ENCODE assay signal across 10 cellular contexts in the genomic region with DNA sequence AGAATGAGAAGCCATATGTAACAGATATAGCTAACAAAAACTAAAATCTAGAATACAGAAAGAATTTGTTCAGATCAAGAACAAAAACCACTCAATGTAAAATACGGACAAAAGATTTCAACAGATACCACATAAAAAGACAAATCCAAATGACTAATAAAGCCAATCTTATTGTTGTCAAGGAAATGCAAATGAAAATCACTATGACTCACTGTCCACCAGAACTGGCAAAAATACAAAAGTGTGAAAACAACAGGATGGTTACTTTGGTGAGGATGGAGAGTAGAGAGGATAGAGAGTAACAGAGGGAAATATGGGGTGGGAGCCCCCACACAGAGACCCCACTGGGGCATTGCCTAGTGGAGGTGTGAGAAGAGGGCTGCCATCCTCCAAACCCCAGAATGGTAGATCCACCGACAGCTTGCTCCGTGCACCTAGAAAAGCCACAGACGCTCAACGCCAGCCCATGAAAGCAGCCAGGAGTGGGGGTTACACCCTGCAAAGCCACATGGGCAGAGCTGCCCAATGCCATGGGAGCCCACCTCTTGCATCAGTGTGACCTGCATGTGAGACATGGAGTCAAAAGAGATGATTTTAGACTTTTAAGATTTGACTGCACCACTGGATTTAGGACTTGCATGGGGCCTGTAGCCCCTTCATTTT. TPM values are rescaled to one million over a fixed set of nuclear protein-coding genes. Genes with fewer than 3 reads are reported as not detected.
DNase-seq lines count a peak whose midpoint lies in the region; ATAC-seq and TF ChIP-seq lines count a peak whose summit lies in the region.
"Had no signal": no experiment of that assay in that cellular context is flagged by ENCODE, and none has a peak within 500 bp of the region (broad histone marks: within the 10 kb centered on the region; RNA-seq: fewer than 3 reads in every experiment).

No MANE protein-coding gene starts in this region.

- H3K4me1 Mint-ChIP-seq in activated T-helper 17 cell treated with anti-CD3 and anti-CD28 coated beads, Interleukin-2, amount 50 U/mL, for 72 hours: peaks cover 15% of the 10 kb centered on the region
- peaks cover 0 to 18% (median 11%) of the 10 kb centered on the region in 4 donors for H3K4me1 Mint-ChIP-seq in CD4-positive, alpha-beta memory T cell

- DNase-seq in Daoy (ENCODE audit: low read depth) (peak; percentile 62), HCT116 (ENCODE audit: low read depth, low spot score) (peak; percentile 63), kidney glomerular epithelial cell (lab: John Stamatoyannopoulos, UW) (peak; percentile 35), ascending aorta (ENCODE audit: low spot score in 2 of 2) (no peak)
- DNase-seq in CD4-positive, alpha-beta memory T cell: no peak
- DNase-seq: activated effector memory CD4-positive, alpha-beta T cell treated with anti-CD3 and anti-CD28 coated beads, Interleukin-2, amount 50 U/mL, for 16 hours; GOT3 had no signal

- H3K27ac ChIP-seq in HCT116 (ENCODE audit: low read depth, low read length) (peak overlapping the region; percentile 7; the same call in 1 of the 2 replicates), ascending aorta (no peak overlapping the region)
- H3K27ac ChIP-seq in CD4-positive, alpha-beta memory T cell (ENCODE audit: low read depth, low read length): no peak overlapping the region

- H3K9me3 ChIP-seq in HCT116 (ENCODE audit: control insufficient read depth in 1 of 2, insufficient read depth in 1 of 2, low read depth in 1 of 2, low read length in 2 of 2) (no peaks in the 10 kb centered on the region), ascending aorta (no peaks in the 10 kb centered on the region)
- H3K9me3 ChIP-seq in CD4-positive, alpha-beta memory T cell (ENCODE audit: control insufficient read depth in 1 of 2, low read length in 2 of 2): no peaks in the 10 kb centered on the region

- H3K79me2 ChIP-seq in HCT116 (ENCODE audit: insufficient read depth, low read length): no peaks in the 10 kb centered on the region

- peak overlapping the region; percentile 48 for H3K4me2 ChIP-seq in HCT116 (ENCODE audit: low read length)

- H3K36me3 ChIP-seq in HCT116 (ENCODE audit: control insufficient read depth in 1 of 2, insufficient read depth in 2 of 2, low read length in 2 of 2): no peaks in the 10 kb centered on the region
- H3K36me3 ChIP-seq in CD4-positive, alpha-beta memory T cell (ENCODE audit: insufficient read depth, low read length): no peaks in the 10 kb centered on the region
- no peaks in the 10 kb centered on the region for H3K36me3 ChIP-seq in ascending aorta

- H3K4me1 ChIP-seq in HCT116 (ENCODE audit: control insufficient read depth in 1 of 2, insufficient read depth in 2 of 2, low read length in 2 of 2) (peaks cover 46 to 72% of the 10 kb centered on the region in 2 experiments), ascending aorta (no peaks in the 10 kb centered on the region)
- peaks cover 34% of the 10 kb centered on the region for H3K4me1 ChIP-seq in CD4-positive, alpha-beta memory T cell (ENCODE audit: insufficient read depth, low read length)

- TF ChIP-seq CTCF in HCT116 (IDR thresholded peaks at IDR 0.05 in 2 of 3, conservative IDR thresholded peaks at IDR 0.05 in 1 of 3; ENCODE audit: borderline replicate concordance in 1 of 3, insufficient read depth in 1 of 3, low read depth in 2 of 3, low read length in 2 of 3) (no peak), ascending aorta (IDR thresholded peaks at IDR 0.05) (no peak)

- H3K9me3 Mint-ChIP-seq in activated T-helper 17 cell treated with anti-CD3 and anti-CD28 coated beads, Interleukin-2, amount 50 U/mL, for 72 hours: no peaks in the 10 kb centered on the region
- H3K9me3 Mint-ChIP-seq in CD4-positive, alpha-beta memory T cell: no peaks in the 10 kb centered on the region

- H3K9me2 ChIP-seq in HCT116 (ENCODE audit: insufficient read depth): no peaks in the 10 kb centered on the region

- TF ChIP-seq RAD21 in HCT116 (IDR thresholded peaks at IDR 0.05; ENCODE audit: low read depth): no peak

- peak overlapping the region; percentile 65 for H3K27ac Mint-ChIP-seq in activated T-helper 17 cell treated with anti-CD3 and anti-CD28 coated beads, Interleukin-2, amount 50 U/mL, for 72 hours
- peak overlapping the region in 1 of 7 donors; percentile 23 for H3K27ac Mint-ChIP-seq in CD4-positive, alpha-beta memory T cell

- no TSS peak for BruUV-seq in HCT116 (replicated peaks; lab: Mats Ljungman, UMichigan)

- TF ChIP-seq POLR2A in HCT116 (IDR thresholded peaks at IDR 0.05; ENCODE audit: borderline replicate concordance, extremely low read depth, insufficient read depth, insufficient read length): no peak

- intact Hi-C loops in HCT116 (cut with micrococcal nuclease) (loop anchor here (2.0 kb wide), 1 partner anchor 15 kb away; the partner anchor contains the start of gene RHOBTB3), ascending aorta (cut with DNase I) (no loop called here)
- intact Hi-C loops in CD4-positive, alpha-beta memory T cell (cut with micrococcal nuclease): no loop called here

- no peak overlapping the region for H3K9ac ChIP-seq in HCT116 (ENCODE audit: low read length)

- peak overlapping the region; percentile 10 for H3K4me3 Mint-ChIP-seq in activated T-helper 17 cell treated with anti-CD3 and anti-CD28 coated beads, Interleukin-2, amount 50 U/mL, for 72 hours
- no peak overlapping the region for H3K4me3 Mint-ChIP-seq in CD4-positive, alpha-beta memory T cell

- CTCF ChIA-PET in HCT116 (lab: Charles Lee): no interaction called here
- CTCF ChIA-PET in CD4-positive, alpha-beta memory T cell (lab: Charles Lee; ENCODE audit: partially characterized antibody): no interaction called here

- no peaks in the 10 kb centered on the region for H3K27me3 Mint-ChIP-seq in activated T-helper 17 cell treated with anti-CD3 and anti-CD28 coated beads, Interleukin-2, amount 50 U/mL, for 72 hours
- peaks cover 0 to 2% of the 10 kb centered on the region in 2 donors for H3K27me3 Mint-ChIP-seq in CD4-positive, alpha-beta memory T cell

- H3K27me3 ChIP-seq in HCT116 (ENCODE audit: insufficient read depth, low read length): no peaks in the 10 kb centered on the region
- H3K27me3 ChIP-seq in CD4-positive, alpha-beta memory T cell (ENCODE audit: insufficient read depth, low read length): no peaks in the 10 kb centered on the region
- H3K27me3 ChIP-seq in ascending aorta: no peaks in the 10 kb centered on the region

- ATAC-seq in HCT116: no peak
- ATAC-seq in activated T-helper 17 cell treated with anti-CD3 and anti-CD28 coated beads, Interleukin-2, amount 50 U/mL, for 72 hours (replicated peaks): peak; percentile 60
- ATAC-seq in GM19463 (IDR thresholded peaks at IDR 0.05; ENCODE audit: unreplicated experiment): no peak
- ATAC-seq in GM18909 (IDR thresholded peaks at IDR 0.05; ENCODE audit: poor library complexity, unreplicated experiment): no peak

- POLR2A ChIA-PET in HCT116 (lab: Charles Lee): no interaction called here
- POLR2A ChIA-PET in CD4-positive, alpha-beta memory T cell (lab: Charles Lee; ENCODE audit: partially characterized antibody): no interaction called here

- RAD21 ChIA-PET in HCT116 (lab: Charles Lee; ENCODE audit: low non-redundant PET in 1 of 2, low total read pairs in 2 of 2, uncharacterized antibody in 2 of 2, unreplicated experiment in 2 of 2): no interaction called here

- no peaks in the 10 kb centered on the region for H3K36me3 Mint-ChIP-seq in activated T-helper 17 cell treated with anti-CD3 and anti-CD28 coated beads, Interleukin-2, amount 50 U/mL, for 72 hours (ENCODE audit: low read depth)
- no peaks in the 10 kb centered on the region for H3K36me3 Mint-ChIP-seq in CD4-positive, alpha-beta memory T cell

- no peak overlapping the region for H2AFZ ChIP-seq in HCT116 (ENCODE audit: low read depth, low read length, poor library complexity, severe bottlenecking)

- 0 out of 4 replicates have a peak overlapping the region, but pooled peaks of 1 of the 2 experiments have one; percentile 1 for H3K4me3 ChIP-seq in HCT116 (replicated peaks in 1 of 2; ENCODE audit: low read depth in 1 of 2, low read length in 2 of 2)
- no peak overlapping the region for H3K4me3 ChIP-seq in CD4-positive, alpha-beta memory T cell (ENCODE audit: low read length in 2 of 2)
- no peak overlapping the region for H3K4me3 ChIP-seq in ascending aorta

- H4K20me1 ChIP-seq in HCT116 (ENCODE audit: insufficient read depth): no peaks in the 10 kb centered on the region

TF ChIP-seq in HCT116, 20 proteins besides CTCF, POLR2A, EP300 and RAD21 (continues in another document):
- TF ChIP-seq ZNF274 (IDR thresholded peaks at IDR 0.05; ENCODE audit: low read depth, low read length) (no peak), POLR2AphosphoS5 (IDR thresholded peaks at IDR 0.05; ENCODE audit: low read depth, low read length) (no peak), JUND (IDR thresholded peaks at IDR 0.05) (peak; percentile 77)
- TF ChIP-seq, protein P1, sequence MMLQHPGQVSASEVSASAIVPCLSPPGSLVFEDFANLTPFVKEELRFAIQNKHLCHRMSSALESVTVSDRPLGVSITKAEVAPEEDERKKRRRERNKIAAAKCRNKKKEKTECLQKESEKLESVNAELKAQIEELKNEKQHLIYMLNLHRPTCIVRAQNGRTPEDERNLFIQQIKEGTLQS (IDR thresholded peaks at IDR 0.05): no peak

RNA-seq across cellular contexts. Expression of gene RHOBTB3, which starts 15.2 kb away (rescaled TPM):
- total RNA-seq in Daoy (2014; rRNA removed; shearing (Covaris generic)): 91.7 and 120 TPM in 2 replicates
- 84.3 TPM for total RNA-seq in HCT116 (2021; ENCODE audit: unreplicated experiment)
- polyA plus RNA-seq in HCT116 (2012): 33.0 and 43.6 TPM in 2 replicates
- 1 to 10 TPM in 1 of 2 donors, under 1 TPM in 1; 0.95 to 2.1 TPM for total RNA-seq in activated T-helper 17 cell treated with anti-CD3 and anti-CD28 coated beads, Interleukin-2, amount 50 U/mL, for 72 hours
- total RNA-seq in CD4-positive, alpha-beta memory T cell: under 1 TPM; 0.32 to 0.61 TPM
- polyA plus RNA-seq in CD4-positive, alpha-beta memory T cell: 1 to 10 TPM; 1.6 to 1.8 TPM
- 153 TPM for total RNA-seq in ascending aorta

RNA-seq across cellular contexts. Expression of gene SPATA9, which starts 33.1 kb away (rescaled TPM):
- total RNA-seq in Daoy (2014; rRNA removed; shearing (Covaris generic)): 1.5 TPM in 1 of 2 replicates, not detected in the other
- total RNA-seq in HCT116 (2021; ENCODE audit: unreplicated experiment) (not detected), ascending aorta (not detected)
- polyA plus RNA-seq in HCT116 (2012): 0.04 and 0.22 TPM in 2 replicates
- not detected for total RNA-seq in activated T-helper 17 cell treated with anti-CD3 and anti-CD28 coated beads, Interleukin-2, amount 50 U/mL, for 72 hours
- total RNA-seq in CD4-positive, alpha-beta memory T cell: not detected
- under 1 TPM in 1 of 2 donors, not detected in 1; 0.09 TPM for polyA plus RNA-seq in CD4-positive, alpha-beta memory T cell

Comparison
In these comparisons a context has a peak if more than half of its experiments do, and no peak if none do; other contexts are left out.
1. DNase-seq: peak in Daoy (single experiment), HCT116 (single experiment) and kidney glomerular epithelial cell (single experiment); none in CD4-positive, alpha-beta memory T cell (0 of 5) and ascending aorta (0 of 2).
2. RNA of gene RHOBTB3, which starts 15.2 kb away (total RNA-seq): 153 TPM in ascending aorta (single experiment), 91.7 to 120 TPM in Daoy and 84.3 TPM in HCT116 (single experiment); 0.95 to 2.1 TPM in activated T-helper 17 cell treated with anti-CD3 and anti-CD28 coated beads, Interleukin-2, amount 50 U/mL, for 72 hours and 0.32 to 0.61 TPM in CD4-positive, alpha-beta memory T cell; every median in the first group is over 10 times any median in the second.